In genomic region chr9:133147412-133148271, GRCh38 we compare ENCODE assay signal across 1 cellular context.
TF ChIP-seq lines count a peak whose summit lies in the region.

No MANE protein-coding gene starts in this region.

TF ChIP-seq in GM12878, 131 proteins besides CTCF, POLR2A, EP300 and RAD21 (continued from another document):
- peak; percentile 33 for TF ChIP-seq RELA (IDR thresholded peaks at IDR 0.05; ENCODE audit: borderline replicate concordance, partially characterized antibody)
- TF ChIP-seq NKRF (conservative IDR thresholded peaks at IDR 0.05), result 0 out of 2 replicates have a peak, but pooled peaks have one; percentile 45
- TF ChIP-seq SMC3 (IDR thresholded peaks at IDR 0.05; ENCODE audit: borderline replicate concordance, low read length), result peak; percentile 74
- 0 out of 2 replicates have a peak, but pooled peaks have one; percentile 49 for TF ChIP-seq HDGF (IDR thresholded peaks at IDR 0.05)
- TF ChIP-seq WRNIP1 (IDR thresholded peaks at IDR 0.05; ENCODE audit: borderline replicate concordance, low read depth, low read length), result no peak
- TF ChIP-seq YY1 (IDR thresholded peaks at IDR 0.05; ENCODE audit: low read depth, low read length), result 0 out of 2 replicates have a peak, but pooled peaks have one; percentile 55
- TF ChIP-seq ZNF217 (IDR thresholded peaks at IDR 0.05), result no peak
- TF ChIP-seq IKZF1 (conservative IDR thresholded peaks at IDR 0.05), result peak; percentile 17; the same call in 1 of the 2 replicates
- peak; percentile 60 for TF ChIP-seq NR2F1 (conservative IDR thresholded peaks at IDR 0.05)
- peak; percentile 71 for TF ChIP-seq SIN3A (IDR thresholded peaks at IDR 0.05; ENCODE audit: low read depth, low read length)
- peak; percentile 72 for TF ChIP-seq MEF2B (IDR thresholded peaks at IDR 0.05; ENCODE audit: partially characterized antibody, poor library complexity, severe bottlenecking)
- no peak for TF ChIP-seq SPI1 (IDR thresholded peaks at IDR 0.05; ENCODE audit: borderline replicate concordance, insufficient read depth, low read depth, low read length)
- no peak for TF ChIP-seq POLR2AphosphoS2 (IDR thresholded peaks at IDR 0.05; ENCODE audit: low read depth, low read length)
- TF ChIP-seq RFX5 (IDR thresholded peaks at IDR 0.05; ENCODE audit: low read depth, low read length), result 0 out of 2 replicates have a peak, but pooled peaks have one; percentile 9
- peak; percentile 77 for TF ChIP-seq BMI1 (IDR thresholded peaks at IDR 0.05; ENCODE audit: borderline replicate concordance)
- peak; percentile 45; the same call in 1 of the 2 replicates for TF ChIP-seq SMARCA5 (IDR thresholded peaks at IDR 0.05)
